Comparison of ENCODE assay signal across 20 cellular contexts in genomic region chr2:111692311-111692710, GRCh38.
"Had no signal": no experiment of that assay in that cellular context is flagged by ENCODE, and none has a peak within 500 bp of the region (broad histone marks: within the 10 kb centered on the region; RNA-seq: fewer than 3 reads in every experiment).

No MANE protein-coding gene starts in this region.

- H3K27me3 ChIP-seq: cardiac muscle cell, heart left ventricle, sigmoid colon had no signal

- H3K4me1 Mint-ChIP-seq: activated CD4-positive, alpha-beta T cell treated with anti-CD3 and anti-CD28 coated beads for 36 hours; naive thymus-derived CD8-positive, alpha-beta T cell had no signal

- H3K27ac ChIP-seq: cardiac muscle cell, coronary artery, heart left ventricle, psoas muscle, VCaP had no signal

- H3K4me3 Mint-ChIP-seq: activated CD4-positive, alpha-beta T cell treated with anti-CD3 and anti-CD28 coated beads for 36 hours; activated CD8-positive, alpha-beta T cell treated with anti-CD3 and anti-CD28 coated beads, Interleukin-2, amount 10 ng/mL, durations not matched to agents 7 days and 5 days; activated T-helper 1 cell treated with anti-CD3 and anti-CD28 coated beads, Interleukin-12 subunit alpha, Interleukin-12 subunit beta, Interleukin-2, Interleukin-4 antibody, amounts not matched to agents 30 ng/mL and 10 ng/mL and 1 ng/mL, durations not matched to agents 14 hours and 24 hours and 36 hours; naive thymus-derived CD8-positive, alpha-beta T cell had no signal

- FAIRE-seq: islet of Langerhans had no signal

- DNase-seq: activated CD4-positive, alpha-beta T cell treated with anti-CD3 and anti-CD28 coated beads for 36 hours; activated CD8-positive, alpha-beta T cell treated with anti-CD3 and anti-CD28 coated beads, Interleukin-2, amount 10 ng/mL, durations not matched to agents 7 days and 5 days; activated naive CD4-positive, alpha-beta T cell; aorta; effector CD8-positive, alpha-beta T cell; heart left ventricle; mammary epithelial cell; mucosa of descending colon; naive thymus-derived CD8-positive, alpha-beta T cell; psoas muscle; stimulated activated CD4-positive, alpha-beta T cell treated with anti-CD3 and anti-CD28 coated beads, Interleukin-2, amount 100 ng/mL, for 24 hours; stimulated activated naive CD4-positive, alpha-beta T cell treated with Interleukin-2 at 50 U/mL for 16 hours; trophoblast cell had no signal

- ATAC-seq: activated CD4-positive, alpha-beta T cell treated with anti-CD3 and anti-CD28 coated beads for 36 hours; activated CD8-positive, alpha-beta T cell treated with anti-CD3 and anti-CD28 coated beads, Interleukin-2, amount 10 ng/mL, durations not matched to agents 7 days and 5 days; heart left ventricle; left lobe of liver; naive thymus-derived CD8-positive, alpha-beta T cell; psoas muscle had no signal

- H3K36me3 ChIP-seq: cardiac muscle cell, heart left ventricle, sigmoid colon had no signal

- H3K27ac Mint-ChIP-seq: activated CD4-positive, alpha-beta T cell treated with anti-CD3 and anti-CD28 coated beads for 36 hours; activated CD8-positive, alpha-beta T cell treated with anti-CD3 and anti-CD28 coated beads, Interleukin-2, amount 10 ng/mL, durations not matched to agents 7 days and 5 days; activated T-helper 1 cell treated with anti-CD3 and anti-CD28 coated beads, Interleukin-12 subunit alpha, Interleukin-12 subunit beta, Interleukin-2, Interleukin-4 antibody, amounts not matched to agents 30 ng/mL and 10 ng/mL and 1 ng/mL, durations not matched to agents 14 hours and 24 hours and 36 hours had no signal

- H3K4me3 ChIP-seq: cardiac muscle cell, coronary artery, heart left ventricle, mucosa of descending colon, psoas muscle, sigmoid colon had no signal

- H3K9me3 ChIP-seq: mucosa of descending colon, psoas muscle, sigmoid colon had no signal
